ENCODE assay signal across 8 cellular contexts in the genomic region with DNA sequence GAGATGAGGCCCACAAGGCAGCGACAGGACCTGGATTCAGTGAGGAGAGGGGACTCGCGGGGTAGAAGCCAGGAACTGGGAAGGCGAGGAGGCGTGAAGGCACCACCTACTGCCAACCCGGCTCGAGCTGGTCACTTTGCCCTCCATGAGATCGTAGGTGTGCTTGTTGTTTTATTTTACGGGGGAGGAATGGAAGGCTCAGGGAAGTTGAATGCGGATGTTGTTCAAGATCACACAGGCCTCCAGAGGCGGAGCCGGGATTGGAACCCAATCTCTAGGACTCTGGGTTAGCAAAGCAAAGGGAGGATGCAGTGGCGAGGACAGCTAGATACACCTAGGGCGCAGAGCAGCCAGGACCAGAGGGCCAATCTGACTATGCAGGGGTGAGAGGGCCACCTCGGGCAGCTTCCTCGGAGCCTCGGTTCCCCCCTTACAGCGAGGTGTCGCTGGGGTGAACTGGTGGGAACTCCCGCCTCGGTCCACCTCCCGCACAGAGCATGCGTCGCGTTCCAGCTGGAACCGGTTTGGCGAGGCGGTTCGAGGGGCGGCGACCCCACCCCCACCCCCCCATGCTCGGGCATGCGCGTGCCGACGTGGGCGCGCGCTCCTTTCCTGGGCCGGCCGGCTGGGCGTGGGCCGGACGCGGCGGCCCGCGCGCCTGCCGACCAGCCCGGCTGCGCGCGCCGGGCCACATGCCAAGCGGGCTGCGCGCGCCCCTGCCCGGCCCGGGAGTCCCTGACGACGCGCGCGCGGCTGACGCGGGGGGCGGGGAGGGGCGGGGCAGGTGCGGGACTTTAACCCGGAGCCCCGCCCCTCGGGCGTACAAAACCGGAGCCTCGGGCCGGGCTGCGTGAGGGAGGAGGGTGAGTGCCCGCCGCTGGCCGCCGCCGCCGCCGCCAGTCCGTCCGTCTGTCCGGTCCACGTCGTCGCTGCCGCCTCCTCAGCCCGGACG.
DNase-seq lines count a peak whose midpoint lies in the region; ATAC-seq and TF ChIP-seq lines count a peak whose summit lies in the region.

No MANE protein-coding gene starts in this region.

- peaks cover 37% of the 10 kb centered on the region for H3K79me2 ChIP-seq in PC-3 (ENCODE audit: low read length)

- H3K9me3 Mint-ChIP-seq in IgD-negative memory B cell = no peaks in the 10 kb centered on the region
- no peaks in the 10 kb centered on the region for H3K9me3 Mint-ChIP-seq in activated T-cell treated with anti-CD3 and anti-CD28 coated beads, Interleukin-2, amount 50 U/mL, for 4 hours

- peak overlapping the region; percentile 47 for H3K9ac ChIP-seq in PC-3 (ENCODE audit: low read length)

- H3K27ac Mint-ChIP-seq in IgD-negative memory B cell = peak overlapping the region; percentile 91 to 97 (median 93)

- H3K36me3 ChIP-seq in PC-3 (ENCODE audit: low read depth, low read length) (no peaks in the 10 kb centered on the region), muscle layer of duodenum (ENCODE audit: control insufficient read depth in 1 of 2, insufficient read depth in 2 of 2, low read length in 2 of 2) (peaks cover 0 to 13% of the 10 kb centered on the region in 2 donors)

- H3K9me3 ChIP-seq in PC-3 (ENCODE audit: low read length) (no peaks in the 10 kb centered on the region), muscle layer of duodenum (ENCODE audit: control insufficient read depth in 1 of 2, low read length in 2 of 2) (no peaks in the 10 kb centered on the region)

- ATAC-seq in GM21576 (IDR thresholded peaks at IDR 0.05; ENCODE audit: unreplicated experiment) (peak; percentile 50), PC-3 (peak; percentile 62), esophagus mucosa (peak; percentile 83)
- ATAC-seq in activated T-cell treated with anti-CD3 and anti-CD28 coated beads, Interleukin-2, amount 50 U/mL, for 4 hours = peak; percentile 79 to 80

- CTCF ChIA-PET in PC-3 (lab: Charles Lee) = no interaction called here

- no peaks in the 10 kb centered on the region for H3K27me3 Mint-ChIP-seq in IgD-negative memory B cell
- no peaks in the 10 kb centered on the region for H3K27me3 Mint-ChIP-seq in activated T-cell treated with anti-CD3 and anti-CD28 coated beads, Interleukin-2, amount 50 U/mL, for 4 hours (ENCODE audit: low read depth)

- H3K27ac ChIP-seq in PC-3 (ENCODE audit: low read length) = peak overlapping the region; percentile 27
- peak overlapping the region; percentile 96 for H3K27ac ChIP-seq in muscle layer of duodenum (ENCODE audit: low read length)

- TSS peak; percentile 41 for BruUV-seq in PC-3 (replicated peaks; lab: Mats Ljungman, UMichigan)

- intact Hi-C loops in PC-3 (cut with micrococcal nuclease) = no loop called here

- H3K4me3 Mint-ChIP-seq in IgD-negative memory B cell = peak overlapping the region; percentile 70 to 92 (median 80)
- H3K4me3 Mint-ChIP-seq in activated T-cell treated with anti-CD3 and anti-CD28 coated beads, Interleukin-2, amount 50 U/mL, for 4 hours = peak overlapping the region; percentile 76

- peak overlapping the region; percentile 86 for H2AFZ ChIP-seq in PC-3 (ENCODE audit: low read length)

- peaks cover 19 to 31% (median 25%) of the 10 kb centered on the region in 3 donors for H3K4me1 Mint-ChIP-seq in IgD-negative memory B cell
- peaks cover 45% of the 10 kb centered on the region for H3K4me1 Mint-ChIP-seq in activated T-cell treated with anti-CD3 and anti-CD28 coated beads, Interleukin-2, amount 50 U/mL, for 4 hours (ENCODE audit: low read depth)

- H3K4me2 ChIP-seq in PC-3 (ENCODE audit: low read length) = peak overlapping the region; percentile 71

- H3K36me3 Mint-ChIP-seq in IgD-negative memory B cell = no peaks in the 10 kb centered on the region
- H3K36me3 Mint-ChIP-seq in activated T-cell treated with anti-CD3 and anti-CD28 coated beads, Interleukin-2, amount 50 U/mL, for 4 hours (ENCODE audit: insufficient read depth) = no peaks in the 10 kb centered on the region

- H3K27me3 ChIP-seq in PC-3 (ENCODE audit: low read length) (no peaks in the 10 kb centered on the region), muscle layer of duodenum (ENCODE audit: low read depth, low read length) (no peaks in the 10 kb centered on the region)

- DNase-seq in DMS153 treated with DMSO at 0.1 percent for 48 hours (lab: John Stamatoyannopoulos, UW; ENCODE audit: unreplicated experiment) (peak; percentile 93), PC-3 (peak; percentile 93)
- peak; percentile 86 for DNase-seq in activated T-cell treated with anti-CD3 and anti-CD28 coated beads, Interleukin-2, amount 50 U/mL, for 4 hours
- DNase-seq in stimulated activated CD8-positive, alpha-beta memory T cell treated with anti-CD3 and anti-CD28 coated beads, Interleukin-7, amount 100 ng/mL, for 1 hour (ENCODE audit: low read depth in 2 of 2) = peak; percentile 80 to 82

- no peaks in the 10 kb centered on the region for H3F3A ChIP-seq in PC-3 (ENCODE audit: low read length, unreplicated experiment)

- H3K4me1 ChIP-seq in PC-3 (ENCODE audit: insufficient read depth, low read length) = peaks cover 36% of the 10 kb centered on the region
- H3K4me1 ChIP-seq in muscle layer of duodenum (ENCODE audit: control insufficient read depth in 1 of 2, insufficient read depth in 2 of 2, low read length in 2 of 2) = peaks cover 12 to 33% of the 10 kb centered on the region in 2 donors

- POLR2A ChIA-PET in PC-3 (lab: Charles Lee; ENCODE audit: unreplicated experiment) = interaction anchor here (0.6 kb wide), 4 partner anchors 14 to 1974 kb away, joined by 3 to 11 read pairs (median 4); a partner anchor contains a TSS

- no peaks in the 10 kb centered on the region for H3K9me2 ChIP-seq in PC-3 (replicated peaks; ENCODE audit: low read length)

- no peak for TF ChIP-seq CTCF in PC-3 (conservative IDR thresholded peaks at IDR 0.05; ENCODE audit: low read depth, low read length)

- peak overlapping the region; percentile 33; the same call in 1 of the 2 replicates for H3K4me3 ChIP-seq in PC-3 (ENCODE audit: low read length)
- H3K4me3 ChIP-seq in muscle layer of duodenum (ENCODE audit: low read depth in 1 of 2, low read length in 2 of 2) = peak overlapping the region; percentile 60 to 73

- H4K20me1 ChIP-seq in PC-3 (ENCODE audit: low read length) = peaks cover 18% of the 10 kb centered on the region

Comparison
In these comparisons a context has a peak if more than half of its experiments do, and no peak if none do; other contexts are left out.
1. Peak in every context shown above with its lines: DNase-seq, ATAC-seq, H3K4me3 ChIP-seq and H3K27ac ChIP-seq.